8 cellular contexts compared by ENCODE assay signal in genomic region chr13:31043891-31044657, GRCh38.
DNase-seq lines count a peak whose midpoint lies in the region; ATAC-seq and TF ChIP-seq lines count a peak whose summit lies in the region.

No MANE protein-coding gene starts in this region.

- peaks cover 21% of the 10 kb centered on the region for H3K4me1 ChIP-seq in Panc1 (ENCODE audit: control insufficient read depth, insufficient read depth, low read length)
- H3K4me1 ChIP-seq in esophagus squamous epithelium, result peaks cover 26 to 42% (median 32%) of the 10 kb centered on the region in 3 donors

- no peaks in the 10 kb centered on the region for H3K36me3 Mint-ChIP-seq in activated T-cell treated with anti-CD3 and anti-CD28 coated beads, Interleukin-2, amount 50 U/mL, for 24 hours (ENCODE audit: low read depth)
- H3K36me3 Mint-ChIP-seq in nephron (ENCODE audit: low read depth), result no peaks in the 10 kb centered on the region

- no peaks in the 10 kb centered on the region for H3K27me3 Mint-ChIP-seq in activated T-cell treated with anti-CD3 and anti-CD28 coated beads, Interleukin-2, amount 50 U/mL, for 24 hours
- H3K27me3 Mint-ChIP-seq in nephron (ENCODE audit: low read depth), result peaks cover 10% of the 10 kb centered on the region

- H3K27ac Mint-ChIP-seq in activated T-cell treated with anti-CD3 and anti-CD28 coated beads, Interleukin-2, amount 50 U/mL, for 24 hours, result no peak overlapping the region
- H3K27ac Mint-ChIP-seq in nephron, result peak overlapping the region in 2 of 3 experiments; percentile 36 to 72

- intact Hi-C loops in Panc1 (cut with micrococcal nuclease; ENCODE audit: unreplicated experiment) (loop anchor here (10.0 kb wide), 1 partner anchor 239 kb away; no protein-coding TSS in a partner anchor), esophagus squamous epithelium (cut with DNase I) (no loop called here)

- TF ChIP-seq CTCF in Panc1 (IDR thresholded peaks at IDR 0.05) (peak; percentile 92), esophagus squamous epithelium (IDR thresholded peaks at IDR 0.05) (peak; percentile 85 to 99 (median 94)), nephron (IDR thresholded peaks at IDR 0.05; ENCODE audit: unreplicated experiment in 3 of 3) (peak; percentile 93 to 96 (median 95))

- ATAC-seq in GM21576 (IDR thresholded peaks at IDR 0.05; ENCODE audit: unreplicated experiment) (peak; percentile 83), Panc1 (peak; percentile 86)
- ATAC-seq in stimulated activated naive CD8-positive, alpha-beta T cell treated with anti-CD3 and anti-CD28 coated beads, Interleukin-15, Interleukin-2, amounts not matched to agents 100 U/mL and 50 U/mL, for 24 hours, result peak; percentile 54

- H3K27me3 ChIP-seq in Panc1 (ENCODE audit: control insufficient read depth, insufficient read depth, low read length) (no peaks in the 10 kb centered on the region), esophagus squamous epithelium (peaks cover 0 to 4% (median 0%) of the 10 kb centered on the region in 4 donors)

- H3K36me3 ChIP-seq in Panc1 (ENCODE audit: control insufficient read depth, insufficient read depth, low read length) (no peaks in the 10 kb centered on the region), esophagus squamous epithelium (no peaks in the 10 kb centered on the region)

- no peak overlapping the region for H3K4me3 ChIP-seq in Jurkat, Clone E6-1 (ENCODE audit: low read length)
- H3K4me3 ChIP-seq in Panc1 (ENCODE audit: low read depth in 2 of 2, low read length in 2 of 2), result no peak overlapping the region
- H3K4me3 ChIP-seq in esophagus squamous epithelium, result no peak overlapping the region

- H3K4me3 Mint-ChIP-seq in activated T-cell treated with anti-CD3 and anti-CD28 coated beads, Interleukin-2, amount 50 U/mL, for 24 hours, result no peak overlapping the region
- H3K4me3 Mint-ChIP-seq in nephron, result peak overlapping the region in 1 of 3 experiments; percentile 20

- CTCF ChIA-PET in Panc1 (lab: Charles Lee), result interaction anchor here (0.7 to 0.9 kb wide), 4 partner anchors 42 to 912 kb away, joined by 3 to 8 read pairs (median 5); no protein-coding TSS in a partner anchor

- POLR2A ChIA-PET in Panc1 (lab: Charles Lee), result no interaction called here

- BruUV-seq in Panc1 (replicated peaks; lab: Mats Ljungman, UMichigan), result no TSS peak

- H3K9me3 Mint-ChIP-seq in activated T-cell treated with anti-CD3 and anti-CD28 coated beads, Interleukin-2, amount 50 U/mL, for 24 hours, result no peaks in the 10 kb centered on the region
- peaks cover 5% of the 10 kb centered on the region for H3K9me3 Mint-ChIP-seq in nephron

- TF ChIP-seq POLR2A in esophagus squamous epithelium (IDR thresholded peaks at IDR 0.05), result no peak

- peaks cover 59% of the 10 kb centered on the region for H3K4me1 Mint-ChIP-seq in activated T-cell treated with anti-CD3 and anti-CD28 coated beads, Interleukin-2, amount 50 U/mL, for 24 hours (ENCODE audit: low read depth)
- peaks cover 36% of the 10 kb centered on the region for H3K4me1 Mint-ChIP-seq in nephron

- DNase-seq in DMS53 treated with DMSO at 0.1 percent for 48 hours (lab: John Stamatoyannopoulos, UW; ENCODE audit: unreplicated experiment) (peak; percentile 76), Panc1 (ENCODE audit: low read depth, low spot score) (peak; percentile 48), esophagus squamous epithelium (lab: John Stamatoyannopoulos, UW) (peak; percentile 39)
- peak; percentile 86 for DNase-seq in Jurkat, Clone E6-1 (ENCODE audit: low read depth, low spot score)
- DNase-seq in activated T-cell treated with anti-CD3 and anti-CD28 coated beads, Interleukin-2, amount 50 U/mL, for 24 hours, result peak; percentile 85
- peak; percentile 82 for DNase-seq in stimulated activated naive CD8-positive, alpha-beta T cell treated with anti-CD3 and anti-CD28 coated beads, Interleukin-15, Interleukin-2, amounts not matched to agents 100 U/mL and 50 U/mL, for 24 hours

- in situ Hi-C loops in Panc1 (cut with HindIII; ENCODE audit: low pct_unique_long_range_greater_than_20kb, low sequenced_read_pairs), result no loop called here

- 25 to 28% methylated on average over 18 to 24 of the region's 25 CpGs for WGBS in esophagus squamous epithelium, 2 donors

- H3K9me3 ChIP-seq in Panc1 (ENCODE audit: control insufficient read depth, insufficient read depth, low read depth, low read length), result no peaks in the 10 kb centered on the region
- no peaks in the 10 kb centered on the region for H3K9me3 ChIP-seq in esophagus squamous epithelium

- H3K27ac ChIP-seq in Panc1 (ENCODE audit: low read length), result no peak overlapping the region
- peak overlapping the region; percentile 82 to 91 (median 86) for H3K27ac ChIP-seq in esophagus squamous epithelium
